In the genomic region with DNA sequence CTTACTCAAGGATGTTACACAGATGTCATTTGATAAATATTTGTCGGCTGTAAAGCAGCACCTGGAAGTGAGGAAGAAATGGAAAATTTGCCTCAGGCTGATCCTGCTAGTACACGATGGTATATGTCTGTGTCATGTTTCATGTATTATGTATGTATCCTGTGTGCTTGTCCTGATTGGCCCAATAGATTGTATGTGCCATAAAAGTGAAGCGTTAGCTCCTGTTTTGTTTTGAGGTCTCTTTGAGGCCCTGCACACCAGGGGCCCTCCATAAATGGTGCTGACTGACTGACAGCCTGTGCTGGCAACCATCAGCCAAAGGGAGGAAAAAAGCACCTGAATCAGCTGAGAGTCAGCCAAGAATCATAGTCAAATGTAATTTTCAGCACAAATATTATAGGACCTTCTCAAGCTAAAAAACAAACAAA, we compare ENCODE assay signal across 12 cellular contexts. TPM values are rescaled to one million over a fixed set of nuclear protein-coding genes. Genes with fewer than 3 reads are reported as not detected.
A peak's percentile ranks its signal among the peaks of the same experiment; 100 is the strongest.
DNase-seq lines count a peak whose midpoint lies in the region; ATAC-seq, FAIRE-seq and TF ChIP-seq lines count a peak whose summit lies in the region.
"Had no signal": no experiment of that assay in that cellular context is flagged by ENCODE, and none has a peak within 500 bp of the region (broad histone marks: within the 10 kb centered on the region; RNA-seq: fewer than 3 reads in every experiment).

No MANE protein-coding gene starts in this region.

- H3K4me3 ChIP-seq in RWPE2 (ENCODE audit: severe bottlenecking) (no peak overlapping the region), endothelial cell of umbilical vein (replicated peaks in 1 of 3; ENCODE audit: insufficient read depth in 1 of 3, low read depth in 1 of 3, low read length in 3 of 3) (no peak overlapping the region)
- H3K4me3 ChIP-seq: BLaER1, thoracic aorta had no signal

- H3K9me3 ChIP-seq in RWPE2 (ENCODE audit: severe bottlenecking): no peaks in the 10 kb centered on the region
- no peaks in the 10 kb centered on the region for H3K9me3 ChIP-seq in endothelial cell of umbilical vein (replicated peaks; ENCODE audit: control insufficient read depth, insufficient read depth, low read length)
- H3K9me3 ChIP-seq: BLaER1, thoracic aorta had no signal

- no peaks in the 10 kb centered on the region for H3K27me3 Mint-ChIP-seq in stimulated activated naive B cell treated with anti-CD40 and anti-IgM and Interleukin-4, amounts not matched to agents 10 μg/mL and 1 μg/mL and 100 μg/mL, for 72 hours

- no TSS peak for BruUV-seq in endothelial cell of umbilical vein (replicated peaks; lab: Mats Ljungman, UMichigan)

- no peak for TF ChIP-seq POLR2A in endothelial cell of umbilical vein (IDR thresholded peaks at IDR 0.05; ENCODE audit: low read depth, low read length)

- peak overlapping the region; percentile 31 for H3K27ac Mint-ChIP-seq in stimulated activated naive B cell treated with anti-CD40 and anti-IgM and Interleukin-4, amounts not matched to agents 10 μg/mL and 1 μg/mL and 100 μg/mL, for 72 hours

- H3K79me2 ChIP-seq in endothelial cell of umbilical vein (ENCODE audit: control insufficient read depth, insufficient read depth, low read length): no peaks in the 10 kb centered on the region

- H3K4me1 Mint-ChIP-seq in stimulated activated naive B cell treated with anti-CD40 and anti-IgM and Interleukin-4, amounts not matched to agents 10 μg/mL and 1 μg/mL and 100 μg/mL, for 72 hours: peaks cover 20 to 46% of the 10 kb centered on the region in 2 donors

- no peak overlapping the region for H3K4me3 Mint-ChIP-seq in stimulated activated naive B cell treated with anti-CD40 and anti-IgM and Interleukin-4, amounts not matched to agents 10 μg/mL and 1 μg/mL and 100 μg/mL, for 72 hours

- H3K4me2 ChIP-seq in endothelial cell of umbilical vein (ENCODE audit: insufficient read depth, low read length): no peak overlapping the region
- H3K4me2 ChIP-seq: BLaER1 had no signal

- peaks cover 4 to 7% of the 10 kb centered on the region in 2 donors for H3K36me3 Mint-ChIP-seq in stimulated activated naive B cell treated with anti-CD40 and anti-IgM and Interleukin-4, amounts not matched to agents 10 μg/mL and 1 μg/mL and 100 μg/mL, for 72 hours

- H3K36me3 ChIP-seq in RWPE2 (ENCODE audit: low read depth) (no peaks in the 10 kb centered on the region), endothelial cell of umbilical vein (ENCODE audit: control insufficient read depth in 2 of 2, extremely low read depth in 1 of 2, insufficient read depth in 2 of 2, low read length in 2 of 2) (peaks cover 0 to under 1% of the 10 kb centered on the region in 2 experiments)
- H3K36me3 ChIP-seq: thoracic aorta had no signal

- intact Hi-C loops in endothelial cell of umbilical vein (cut with micrococcal nuclease): no loop called here

- dilution Hi-C loops in endothelial cell of umbilical vein (cut with MboI; ENCODE audit: extremely low pct_ligation_motif_present, low sequenced_read_pairs): no loop called here

- no peaks in the 10 kb centered on the region for H3K9me1 ChIP-seq in endothelial cell of umbilical vein (replicated peaks; ENCODE audit: control insufficient read depth, extremely low read depth, insufficient read depth, low read length)

- no peak for FAIRE-seq in endothelial cell of umbilical vein (lab: Jason Lieb, UNC)

- POLR2A ChIA-PET in endothelial cell of umbilical vein (lab: Charles Lee): no interaction called here

- DNase-seq in activated T-cell treated with anti-CD3 and anti-CD28 coated beads, Interleukin-2, amount 50 U/mL, for 1 hour: peak; percentile 39
- no peak for DNase-seq in activated T-cell treated with anti-CD3 and anti-CD28 coated beads, Interleukin-2, amount 50 U/mL, for 48 hours
- DNase-seq in RWPE2 (ENCODE audit: low spot score): no peak
- DNase-seq in endothelial cell of umbilical vein (ENCODE audit: low read depth, low spot score): peak; percentile 14
- no peak for DNase-seq in stimulated activated naive B cell treated with anti-CD40 and anti-IgM and Interleukin-4, amounts not matched to agents 10 μg/mL and 1 μg/mL and 100 μg/mL, for 72 hours
- DNase-seq in OCI-M2 (lab: John Stamatoyannopoulos, UW; ENCODE audit: unreplicated experiment): no peak
- no peak for DNase-seq in medulla oblongata (ENCODE audit: extremely low spot score)
- DNase-seq: anterior cingulate cortex, NCI-H187 had no signal

- no peak overlapping the region for H3K9ac ChIP-seq in endothelial cell of umbilical vein (replicated peaks; ENCODE audit: extremely low read depth, insufficient read depth, low read length)
- H3K9ac ChIP-seq: BLaER1 had no signal

- H3K27ac ChIP-seq in RWPE2 (ENCODE audit: poor library complexity, severe bottlenecking) (no peak overlapping the region), endothelial cell of umbilical vein (ENCODE audit: insufficient read depth, low read depth, low read length) (no peak overlapping the region)
- H3K27ac ChIP-seq: BLaER1, thoracic aorta had no signal

- H3K9me3 Mint-ChIP-seq in stimulated activated naive B cell treated with anti-CD40 and anti-IgM and Interleukin-4, amounts not matched to agents 10 μg/mL and 1 μg/mL and 100 μg/mL, for 72 hours: peaks cover 0 to under 1% of the 10 kb centered on the region in 2 donors

- H2AFZ ChIP-seq in endothelial cell of umbilical vein (ENCODE audit: low read depth, low read length): no peak overlapping the region

- H3K4me1 ChIP-seq in RWPE2 (ENCODE audit: insufficient read depth, poor library complexity, severe bottlenecking) (peaks cover 11% of the 10 kb centered on the region), endothelial cell of umbilical vein (ENCODE audit: control insufficient read depth, extremely low read depth, insufficient read depth, low read length) (peaks cover 5% of the 10 kb centered on the region)

- ATAC-seq in RWPE2 (ENCODE audit: low read depth) (peak; percentile 75), GM18867 (IDR thresholded peaks at IDR 0.05; ENCODE audit: unreplicated experiment) (no peak)
- no peak for ATAC-seq in stimulated activated naive B cell treated with anti-CD40 and anti-IgM and Interleukin-4, amounts not matched to agents 10 μg/mL and 1 μg/mL and 100 μg/mL, for 72 hours (replicated peaks)

- CTCF ChIA-PET in endothelial cell of umbilical vein (lab: Charles Lee): interaction anchor here (0.7 to 1.0 kb wide), 4 partner anchors 27 to 219 kb away, joined by 3 to 5 read pairs (median 3); partner anchors contain the start of gene LIX1

- TF ChIP-seq CTCF in RWPE2 (IDR thresholded peaks at IDR 0.05; ENCODE audit: poor library complexity, severe bottlenecking) (no peak), endothelial cell of umbilical vein (IDR thresholded peaks at IDR 0.05; ENCODE audit: extremely low read depth in 1 of 2, insufficient read depth in 1 of 2, low read depth in 1 of 2, low read length in 2 of 2) (no peak)

- no peaks in the 10 kb centered on the region for H4K20me1 ChIP-seq in endothelial cell of umbilical vein (replicated peaks; ENCODE audit: control insufficient read depth, extremely low read depth, insufficient read depth, low read length)
- H4K20me1 ChIP-seq: BLaER1 had no signal

- H3K27me3 ChIP-seq in RWPE2 (ENCODE audit: insufficient read depth, poor library complexity, severe bottlenecking) (no peaks in the 10 kb centered on the region), endothelial cell of umbilical vein (ENCODE audit: control insufficient read depth in 2 of 2, insufficient read depth in 2 of 2, low read length in 2 of 2) (no peaks in the 10 kb centered on the region)
- H3K27me3 ChIP-seq: BLaER1 had no signal

TF ChIP-seq in endothelial cell of umbilical vein, 7 proteins besides CTCF, POLR2A, EP300 and RAD21:
- no peak for TF ChIP-seq EZH2 (IDR thresholded peaks at IDR 0.05; ENCODE audit: borderline replicate concordance, low read depth, low read length, severe bottlenecking)
- no peak for TF ChIP-seq GATA2 (IDR thresholded peaks at IDR 0.05; ENCODE audit: insufficient read depth, insufficient read length, low read depth, low read length)
- no peak for TF ChIP-seq MAX (IDR thresholded peaks at IDR 0.05; ENCODE audit: insufficient read depth, insufficient read length)
- TF ChIP-seq MYC (IDR thresholded peaks at IDR 0.05; ENCODE audit: low read depth, low read length): no peak
- no peak for TF ChIP-seq FOS (IDR thresholded peaks at IDR 0.05; ENCODE audit: borderline replicate concordance, insufficient read depth, low read length)
- TF ChIP-seq JUN (IDR thresholded peaks at IDR 0.05; ENCODE audit: borderline replicate concordance, insufficient read depth, insufficient read length, low read depth): no peak
- TF ChIP-seq POLR2AphosphoS5 (IDR thresholded peaks at IDR 0.05; ENCODE audit: insufficient read depth, low read depth, low read length): no peak

RNA-seq across cellular contexts. Expression of gene LNPEP, which starts 11.8 kb away (rescaled TPM):
- total RNA-seq in endothelial cell of umbilical vein: 23.4 and 23.5 TPM in 2 replicates
- polyA plus RNA-seq in endothelial cell of umbilical vein: 6.8 and 7.0 TPM in 2 replicates
- 4.3 and 4.7 TPM in 2 replicates for polyA plus RNA-seq in endothelial cell of umbilical vein (2011; cell fraction: cytosol; rRNA removed)
- 14.0 and 17.3 TPM in 2 replicates for polyA plus RNA-seq in endothelial cell of umbilical vein (2011; cell fraction: nucleus; rRNA removed)
- polyA plus RNA-seq in endothelial cell of umbilical vein (2012): 5.8 and 10.0 TPM in 2 replicates
- polyA minus RNA-seq in endothelial cell of umbilical vein: 38.9 and 39.0 TPM in 2 replicates
- 11.9 TPM for polyA minus RNA-seq in endothelial cell of umbilical vein (2011; cell fraction: cytosol; rRNA and poly(A)+ RNA removed)
- polyA minus RNA-seq in endothelial cell of umbilical vein (2011; cell fraction: nucleus; rRNA and poly(A)+ RNA removed): 42.8 and 54.7 TPM in 2 replicates

RNA-seq across cellular contexts. Expression of gene ERAP2, which starts 47.7 kb away (rescaled TPM):
- 6.1 and 10.0 TPM in 2 replicates for total RNA-seq in endothelial cell of umbilical vein
- polyA plus RNA-seq in endothelial cell of umbilical vein: 3.1 and 3.2 TPM in 2 replicates
- 1.6 and 2.3 TPM in 2 replicates for polyA plus RNA-seq in endothelial cell of umbilical vein (2011; cell fraction: cytosol; rRNA removed)
- polyA plus RNA-seq in endothelial cell of umbilical vein (2011; cell fraction: nucleus; rRNA removed): 13.2 and 13.6 TPM in 2 replicates
- polyA plus RNA-seq in endothelial cell of umbilical vein (2012): 1.8 and 5.1 TPM in 2 replicates
- polyA minus RNA-seq in endothelial cell of umbilical vein: 14.3 and 28.4 TPM in 2 replicates
- 1.6 TPM for polyA minus RNA-seq in endothelial cell of umbilical vein (2011; cell fraction: cytosol; rRNA and poly(A)+ RNA removed)
- polyA minus RNA-seq in endothelial cell of umbilical vein (2011; cell fraction: nucleus; rRNA and poly(A)+ RNA removed): 28.6 and 46.3 TPM in 2 replicates

Comparison
In these comparisons a context has a peak if more than half of its experiments do, and no peak if none do; other contexts are left out.
1. DNase-seq: peak in activated T-cell treated with anti-CD3 and anti-CD28 coated beads, Interleukin-2, amount 50 U/mL, for 1 hour (single experiment) and endothelial cell of umbilical vein (single experiment); none in activated T-cell treated with anti-CD3 and anti-CD28 coated beads, Interleukin-2, amount 50 U/mL, for 48 hours (0 of 2), RWPE2 (single experiment), stimulated activated naive B cell treated with anti-CD40 and anti-IgM and Interleukin-4, amounts not matched to agents 10 μg/mL and 1 μg/mL and 100 μg/mL, for 72 hours (single experiment), OCI-M2 (single experiment) and medulla oblongata (single experiment).